30 cellular contexts compared by ENCODE assay signal in genomic region chr4:35963969-35964515, GRCh38.
DNase-seq lines count a peak whose midpoint lies in the region; ATAC-seq and TF ChIP-seq lines count a peak whose summit lies in the region.
"Had no signal": no experiment of that assay in that cellular context is flagged by ENCODE, and none has a peak within 500 bp of the region (broad histone marks: within the 10 kb centered on the region; RNA-seq: fewer than 3 reads in every experiment).

No MANE protein-coding gene starts in this region.

- no peak for TF ChIP-seq EP300 in ovary (IDR thresholded peaks at IDR 0.05)

- TF ChIP-seq POLR2A in ovary (IDR thresholded peaks at IDR 0.05): no peak

- H3K4me1 Mint-ChIP-seq in mesothelial cell of epicardium: peaks cover 10% of the 10 kb centered on the region

- no peaks in the 10 kb centered on the region for H3K4me1 ChIP-seq in RWPE2 (ENCODE audit: insufficient read depth, poor library complexity, severe bottlenecking)
- no peaks in the 10 kb centered on the region for H3K4me1 ChIP-seq in ovary (ENCODE audit: insufficient read depth)
- H3K4me1 ChIP-seq: A549, psoas muscle, testis, uterus had no signal

- peaks cover 19% of the 10 kb centered on the region for H3K9me3 Mint-ChIP-seq in mesothelial cell of epicardium
- H3K9me3 Mint-ChIP-seq: activated CD8-positive, alpha-beta T cell treated with anti-CD3 and anti-CD28 coated beads for 36 hours had no signal

- H3K27me3 Mint-ChIP-seq in mesothelial cell of epicardium (ENCODE audit: low read depth): no peaks in the 10 kb centered on the region
- H3K27me3 Mint-ChIP-seq: activated CD8-positive, alpha-beta T cell treated with anti-CD3 and anti-CD28 coated beads for 36 hours; activated naive CD8-positive, alpha-beta T cell; CD4-positive, alpha-beta memory T cell had no signal

- TF ChIP-seq CTCF in RWPE2 (IDR thresholded peaks at IDR 0.05; ENCODE audit: poor library complexity, severe bottlenecking): no peak
- no peak for TF ChIP-seq CTCF in fibroblast of pulmonary artery (IDR thresholded peaks at IDR 0.05; ENCODE audit: low read length, missing control alignments)
- no peak for TF ChIP-seq CTCF in mesothelial cell of epicardium (IDR thresholded peaks at IDR 0.05; ENCODE audit: unreplicated experiment)
- TF ChIP-seq CTCF in ovary (IDR thresholded peaks at IDR 0.05): no peak

- 43 to 54% (median 48%) methylated on average over 5 of the region's 5 CpGs for WGBS in ovary, 3 donors

- no peaks in the 10 kb centered on the region for H3K27me3 ChIP-seq in RWPE2 (ENCODE audit: insufficient read depth, poor library complexity, severe bottlenecking)
- no peaks in the 10 kb centered on the region for H3K27me3 ChIP-seq in ovary
- H3K27me3 ChIP-seq: neutrophil, testis, uterus had no signal

- no peak overlapping the region for H3K4me3 ChIP-seq in RWPE2 (ENCODE audit: severe bottlenecking)
- H3K4me3 ChIP-seq in fibroblast of pulmonary artery (replicated peaks; ENCODE audit: low read depth, low read length): no peak overlapping the region
- H3K4me3 ChIP-seq in ovary: no peak overlapping the region
- H3K4me3 ChIP-seq: A549, K562, psoas muscle, testis, uterus had no signal

- no peaks in the 10 kb centered on the region for H3K36me3 Mint-ChIP-seq in mesothelial cell of epicardium
- H3K36me3 Mint-ChIP-seq: activated naive CD8-positive, alpha-beta T cell; CD4-positive, alpha-beta memory T cell had no signal

- DNase-seq in COLO829 (ENCODE audit: low spot score) (peak; percentile 15), RWPE2 (ENCODE audit: low spot score) (no peak), fibroblast of pulmonary artery (ENCODE audit: low read depth) (peak; percentile 31), mesothelial cell of epicardium (ENCODE audit: low spot score in 2 of 2, unreplicated experiment in 2 of 2) (no peak), ovary (no peak), left ventricle myocardium superior (no peak)
- DNase-seq: activated CD4-positive, alpha-beta T cell treated with anti-CD3 and anti-CD28 coated beads for 1 hour; activated CD8-positive, alpha-beta T cell treated with anti-CD3 and anti-CD28 coated beads for 36 hours; activated effector memory CD4-positive, alpha-beta T cell treated with Interleukin-2 at 50 U/mL for 16 hours; activated T-cell treated with anti-CD3 and anti-CD28 coated beads for 4 hours; AML-193; CD4-positive, alpha-beta memory T cell; cerebellar nuclear complex; DMS 273 treated with DMSO at 0.1 percent for 48 hours; EL; glutamatergic neuron; left cardiac atrium; NCI-H2081; NCI-H2227 treated with DMSO at 0.1 percent for 48 hours; psoas muscle; stimulated activated naive CD4-positive, alpha-beta T cell treated with Interleukin-2 at 50 U/mL for 16 hours; testis; uterus had no signal

- H3K36me3 ChIP-seq in RWPE2 (ENCODE audit: low read depth) (no peaks in the 10 kb centered on the region), ovary (no peaks in the 10 kb centered on the region)
- H3K36me3 ChIP-seq: neutrophil, uterus had no signal

- intact Hi-C loops in ovary (cut with DNase I) (no loop called here), left ventricle myocardium superior (cut with micrococcal nuclease) (no loop called here)

- H3K27ac ChIP-seq in RWPE2 (ENCODE audit: poor library complexity, severe bottlenecking) (no peak overlapping the region), ovary (no peak overlapping the region)
- H3K27ac ChIP-seq: A549, neutrophil, psoas muscle, testis, uterus had no signal

- no peaks in the 10 kb centered on the region for H3K9me3 ChIP-seq in RWPE2 (ENCODE audit: severe bottlenecking)
- no peaks in the 10 kb centered on the region for H3K9me3 ChIP-seq in ovary
- H3K9me3 ChIP-seq: A549, neutrophil, psoas muscle, testis, uterus had no signal

- no peak overlapping the region for H3K4me3 Mint-ChIP-seq in mesothelial cell of epicardium
- H3K4me3 Mint-ChIP-seq: activated CD8-positive, alpha-beta T cell treated with anti-CD3 and anti-CD28 coated beads for 36 hours; activated naive CD8-positive, alpha-beta T cell; CD4-positive, alpha-beta memory T cell had no signal

- ATAC-seq in RWPE2 (ENCODE audit: low read depth) (peak; percentile 66), HG02840 (IDR thresholded peaks at IDR 0.05; ENCODE audit: low FRiP score, unreplicated experiment) (no peak), HG03097 (IDR thresholded peaks at IDR 0.05; ENCODE audit: low FRiP score, unreplicated experiment) (no peak), left ventricle myocardium superior (no peak)
- ATAC-seq: A549; activated CD8-positive, alpha-beta T cell treated with anti-CD3 and anti-CD28 coated beads for 36 hours; K562; left cardiac atrium; psoas muscle; SK-N-SH treated with all-trans-retinoic acid at 6 μM for 48 hours had no signal

- H3K27ac Mint-ChIP-seq in mesothelial cell of epicardium: peak overlapping the region; percentile 58
- H3K27ac Mint-ChIP-seq: activated CD8-positive, alpha-beta T cell treated with anti-CD3 and anti-CD28 coated beads for 36 hours; activated naive CD8-positive, alpha-beta T cell had no signal

Comparison
In these comparisons a context has a peak if more than half of its experiments do, and no peak if none do; other contexts are left out.
1. DNase-seq: peak in COLO829 (single experiment) and fibroblast of pulmonary artery (single experiment); none in RWPE2 (single experiment), mesothelial cell of epicardium (0 of 2), ovary (0 of 5) and left ventricle myocardium superior (single experiment).